1 cellular context compared by ENCODE assay signal in genomic region chr9:109119439-109120203, GRCh38.
TF ChIP-seq lines count a peak whose summit lies in the region.

Gene TMEM245 (minus strand): TSS chr9:109119947. CDS start chr9:109119913, 34 bp downstream.

TF ChIP-seq in HEK293, 187 proteins besides CTCF, POLR2A, EP300 and RAD21 (continued from another document):
- TF ChIP-seq ZNF560 (tag by site-specific recombination; IDR thresholded peaks at IDR 0.05; ENCODE audit: borderline replicate concordance) (no peak), ZNF394 (tag by site-specific recombination; IDR thresholded peaks at IDR 0.05; ENCODE audit: borderline replicate concordance) (no peak), ZNF169 (tag by site-specific recombination; IDR thresholded peaks at IDR 0.05) (no peak), ZBTB6 (tag by site-specific recombination; IDR thresholded peaks at IDR 0.05) (no peak), ZNF202 (tag by site-specific recombination; IDR thresholded peaks at IDR 0.05; ENCODE audit: borderline replicate concordance) (no peak), ZNF561 (tag by site-specific recombination; IDR thresholded peaks at IDR 0.05; ENCODE audit: borderline replicate concordance) (peak; percentile 27; the same call in 1 of the 2 replicates), ZNF658 (tag by site-specific recombination; IDR thresholded peaks at IDR 0.05) (no peak), ZNF768 (tag by site-specific recombination; IDR thresholded peaks at IDR 0.05) (0 out of 2 replicates have a peak, but pooled peaks have one; percentile 30), ZFHX2 (tag by site-specific recombination; conservative IDR thresholded peaks at IDR 0.05) (peak; percentile 91), ZNF223 (tag by site-specific recombination; IDR thresholded peaks at IDR 0.05) (no peak), ZNF514 (tag by site-specific recombination; IDR thresholded peaks at IDR 0.05) (no peak), FEZF1 (tag by site-specific recombination; IDR thresholded peaks at IDR 0.05) (no peak), INSM2 (tag by site-specific recombination; IDR thresholded peaks at IDR 0.05) (no peak), MYNN (tag by site-specific recombination; IDR thresholded peaks at IDR 0.05; ENCODE audit: borderline replicate concordance) (no peak), ZIC2 (tag by site-specific recombination; IDR thresholded peaks at IDR 0.05) (0 out of 2 replicates have a peak, but pooled peaks have one; percentile 21), SP2 (tag by site-specific recombination; IDR thresholded peaks at IDR 0.05) (peak; percentile 89), GLIS1 (tag by site-specific recombination; IDR thresholded peaks at IDR 0.05) (peak; percentile 59), PRDM6 (tag by site-specific recombination; IDR thresholded peaks at IDR 0.05) (no peak), ZNF175 (tag by site-specific recombination; IDR thresholded peaks at IDR 0.05) (no peak), ZNF677 (tag by site-specific recombination; IDR thresholded peaks at IDR 0.05) (no peak), ZBTB26 (tag by site-specific recombination; optimal IDR thresholded peaks at IDR 0.05) (peak; percentile 83), OVOL3 (tag by site-specific recombination; IDR thresholded peaks at IDR 0.05) (no peak), ZNF830 (tag by site-specific recombination; IDR thresholded peaks at IDR 0.05; ENCODE audit: low read depth) (no peak), KLF10 (tag by site-specific recombination; IDR thresholded peaks at IDR 0.05) (no peak; the same call in 1 of the 2 replicates), ZNF645 (tag by site-specific recombination; IDR thresholded peaks at IDR 0.05) (no peak), ZBTB49 (tag by site-specific recombination; IDR thresholded peaks at IDR 0.05; ENCODE audit: low read depth) (no peak), ZSCAN5A (tag by site-specific recombination; IDR thresholded peaks at IDR 0.05) (no peak), ATF2 (tag by site-specific recombination; IDR thresholded peaks at IDR 0.05; ENCODE audit: low read depth) (no peak)
